ENCODE assay signal across 1 cellular context in the genomic region with DNA sequence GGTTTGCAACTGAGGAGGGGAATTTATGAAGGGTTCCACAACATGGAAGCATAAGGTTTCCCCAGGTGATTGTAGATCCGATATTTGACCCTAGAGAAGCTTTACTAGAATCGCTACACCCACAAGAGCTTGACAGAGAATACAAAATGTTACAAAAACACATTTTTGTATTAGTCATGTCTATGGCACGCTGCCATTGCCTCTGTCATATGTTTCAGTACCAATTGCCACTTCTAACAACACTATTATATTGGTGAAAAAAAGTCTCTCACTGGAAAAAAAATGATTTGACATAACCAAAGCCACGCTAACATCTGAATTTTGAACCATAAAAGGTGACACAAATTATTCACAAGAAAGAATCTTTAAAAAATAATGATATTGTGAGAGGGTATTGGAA.
TF ChIP-seq lines count a peak whose summit lies in the region.

No MANE protein-coding gene starts in this region.

TF ChIP-seq in SK-N-SH treated with all-trans-retinoic acid at 6 μM for 48 hours, 23 proteins besides CTCF, POLR2A, EP300 and RAD21 (continued from another document):
- TF ChIP-seq TOX (CRISPR knock-in tag; IDR thresholded peaks at IDR 0.05; ENCODE audit: borderline replicate concordance) = 0 out of 2 replicates have a peak, but pooled peaks have one; percentile 1
